Comparison of ENCODE assay signal across 8 cellular contexts in genomic region chr10:126041804-126042231, GRCh38.
A peak's percentile ranks its signal among the peaks of the same experiment; 100 is the strongest.
DNase-seq lines count a peak whose midpoint lies in the region; ATAC-seq and TF ChIP-seq lines count a peak whose summit lies in the region.

No MANE protein-coding gene starts in this region.

- no peak for TF ChIP-seq CTCF in astrocyte of the spinal cord (IDR thresholded peaks at IDR 0.05; ENCODE audit: low read depth, low read length)

- peak; percentile 70 for DNase-seq in AG20443 (ENCODE audit: low spot score)
- DNase-seq in T-cell: peak in 32 of 34 experiments; percentile 30 to 86 (median 66)
- DNase-seq in astrocyte of the spinal cord (ENCODE audit: low read depth, low spot score): peak; percentile 55
- DNase-seq in immature natural killer cell: peak; percentile 94 to 97 (median 96)
- peak; percentile 40 to 58 (median 41) for DNase-seq in stimulated activated CD4-positive, alpha-beta T cell treated with anti-CD3 and anti-CD28 coated beads, Interleukin-12 subunit alpha, Interleukin-12 subunit beta, amount 100 ng/mL, for 48 hours (ENCODE audit: low read depth in 2 of 3, low spot score in 1 of 3)
- no peak for DNase-seq in NCI-H446 treated with DMSO at 0.1 percent for 48 hours (lab: John Stamatoyannopoulos, UW)

- H3K9me3 Mint-ChIP-seq in T-cell (no peaks in the 10 kb centered on the region), immature natural killer cell (no peaks in the 10 kb centered on the region)

- H3K27me3 Mint-ChIP-seq in T-cell: peaks cover 0 to 4% of the 10 kb centered on the region in 2 donors
- peaks cover 8 to 9% (median 9%) of the 10 kb centered on the region in 3 donors for H3K27me3 Mint-ChIP-seq in immature natural killer cell (ENCODE audit: low read depth in 3 of 3)

- no peaks in the 10 kb centered on the region for H3K36me3 Mint-ChIP-seq in T-cell
- no peaks in the 10 kb centered on the region for H3K36me3 Mint-ChIP-seq in immature natural killer cell

- POLR2A ChIA-PET in T-cell (lab: Charles Lee): no interaction called here

- H3K4me1 Mint-ChIP-seq in T-cell (peaks cover 11 to 18% (median 18%) of the 10 kb centered on the region in 3 donors), immature natural killer cell (peaks cover 21 to 34% of the 10 kb centered on the region in 2 donors)

- H3K27ac Mint-ChIP-seq in T-cell: peak overlapping the region; percentile 34 to 61
- H3K27ac Mint-ChIP-seq in immature natural killer cell: peak overlapping the region; percentile 96 to 100 (median 99)

- CTCF ChIA-PET in T-cell (lab: Charles Lee): no interaction called here

- H3K4me3 ChIP-seq in astrocyte of the spinal cord (ENCODE audit: low read depth, low read length): no peak overlapping the region

- peak overlapping the region; percentile 32 to 44 (median 40) for H3K4me3 Mint-ChIP-seq in T-cell
- H3K4me3 Mint-ChIP-seq in immature natural killer cell: peak overlapping the region; percentile 65 to 83 (median 80)

- in situ Hi-C loops in astrocyte of the spinal cord (cut with HindIII; ENCODE audit: low sequenced_read_pairs): no loop called here

- ATAC-seq in GM19023 (IDR thresholded peaks at IDR 0.05; ENCODE audit: unreplicated experiment) (peak; percentile 100), HG03139 (IDR thresholded peaks at IDR 0.05; ENCODE audit: unreplicated experiment) (peak; percentile 98), T-cell (replicated peaks in 1 of 4) (peak; percentile 86 to 95 (median 87))
